ENCODE assay signal across 13 cellular contexts in genomic region chr18:50830544-50830943, GRCh38. TPM values are rescaled to one million over a fixed set of nuclear protein-coding genes. Genes with fewer than 3 reads are reported as not detected.
A peak's percentile ranks its signal among the peaks of the same experiment; 100 is the strongest.
DNase-seq lines count a peak whose midpoint lies in the region; ATAC-seq and TF ChIP-seq lines count a peak whose summit lies in the region.
"Had no signal": no experiment of that assay in that cellular context is flagged by ENCODE, and none has a peak within 500 bp of the region (broad histone marks: within the 10 kb centered on the region; RNA-seq: fewer than 3 reads in every experiment).

No MANE protein-coding gene starts in this region.

- peak overlapping the region; percentile 15 for H3K4me3 Mint-ChIP-seq in stimulated activated memory B cell treated with anti-CD40 and anti-IgM and Interleukin-4, amounts not matched to agents 10 μg/mL and 1 μg/mL and 100 μg/mL, for 72 hours
- no peak overlapping the region for H3K4me3 Mint-ChIP-seq in mesothelial cell of epicardium

- peaks cover 42% of the 10 kb centered on the region for H3K4me1 Mint-ChIP-seq in stimulated activated memory B cell treated with anti-CD40 and anti-IgM and Interleukin-4, amounts not matched to agents 10 μg/mL and 1 μg/mL and 100 μg/mL, for 72 hours
- no peaks in the 10 kb centered on the region for H3K4me1 Mint-ChIP-seq in mesothelial cell of epicardium

- no peaks in the 10 kb centered on the region for H3K27me3 Mint-ChIP-seq in stimulated activated memory B cell treated with anti-CD40 and anti-IgM and Interleukin-4, amounts not matched to agents 10 μg/mL and 1 μg/mL and 100 μg/mL, for 72 hours
- no peaks in the 10 kb centered on the region for H3K27me3 Mint-ChIP-seq in mesothelial cell of epicardium (ENCODE audit: low read depth)

- H3K36me3 Mint-ChIP-seq in stimulated activated memory B cell treated with anti-CD40 and anti-IgM and Interleukin-4, amounts not matched to agents 10 μg/mL and 1 μg/mL and 100 μg/mL, for 72 hours = no peaks in the 10 kb centered on the region
- no peaks in the 10 kb centered on the region for H3K36me3 Mint-ChIP-seq in mesothelial cell of epicardium

- no peak overlapping the region for H3K27ac ChIP-seq in left ventricle myocardium inferior (replicated peaks)
- H3K27ac ChIP-seq: 22Rv1, SK-N-MC had no signal

- ATAC-seq in Right ventricle myocardium inferior (peak; percentile 50), HG02759 (IDR thresholded peaks at IDR 0.05; ENCODE audit: unreplicated experiment) (peak; percentile 38)
- peak; percentile 87 for ATAC-seq in stimulated activated memory B cell treated with anti-CD40 and anti-IgM and Interleukin-4, amounts not matched to agents 10 μg/mL and 1 μg/mL and 100 μg/mL, for 72 hours

- peaks cover 3% of the 10 kb centered on the region for H3K9me3 Mint-ChIP-seq in stimulated activated memory B cell treated with anti-CD40 and anti-IgM and Interleukin-4, amounts not matched to agents 10 μg/mL and 1 μg/mL and 100 μg/mL, for 72 hours
- no peaks in the 10 kb centered on the region for H3K9me3 Mint-ChIP-seq in mesothelial cell of epicardium

- H3K27ac Mint-ChIP-seq in stimulated activated memory B cell treated with anti-CD40 and anti-IgM and Interleukin-4, amounts not matched to agents 10 μg/mL and 1 μg/mL and 100 μg/mL, for 72 hours = peak overlapping the region; percentile 84
- no peak overlapping the region for H3K27ac Mint-ChIP-seq in mesothelial cell of epicardium

- H3K36me3 ChIP-seq in left ventricle myocardium inferior = no peaks in the 10 kb centered on the region

- no peak overlapping the region for H3K4me3 ChIP-seq in left ventricle myocardium inferior
- H3K4me3 ChIP-seq: SK-N-MC had no signal

- no peak for TF ChIP-seq CTCF in left ventricle myocardium inferior (IDR thresholded peaks at IDR 0.05; ENCODE audit: borderline replicate concordance)
- no peak for TF ChIP-seq CTCF in mesothelial cell of epicardium (IDR thresholded peaks at IDR 0.05; ENCODE audit: unreplicated experiment)

- DNase-seq in Right ventricle myocardium inferior (ENCODE audit: missing footprints) (no peak), left ventricle myocardium inferior (no peak), NOMO-1 (lab: John Stamatoyannopoulos, UW; ENCODE audit: unreplicated experiment in 2 of 2) (peak; percentile 9 to 44), NCI-H748 treated with DMSO at 0.1 percent for 48 hours (lab: John Stamatoyannopoulos, UW) (no peak), mesothelial cell of epicardium (ENCODE audit: low spot score in 2 of 2, unreplicated experiment in 2 of 2) (no peak), GM19240 (ENCODE audit: insufficient read length, low spot score) (no peak)
- DNase-seq: activated CD8-positive, alpha-beta memory T cell treated with anti-CD3 and anti-CD28 coated beads for 24 hours; amniotic stem cell; small intestine had no signal

- intact Hi-C loops in Right ventricle myocardium inferior (cut with DNase I) = no loop called here
- intact Hi-C loops in left ventricle myocardium inferior (cut with micrococcal nuclease) = no loop called here

- H3K27me3 ChIP-seq in left ventricle myocardium inferior (ENCODE audit: low read depth) = no peaks in the 10 kb centered on the region

- H3K4me1 ChIP-seq in left ventricle myocardium inferior = no peaks in the 10 kb centered on the region

- H3K9me3 ChIP-seq in left ventricle myocardium inferior (replicated peaks) = no peaks in the 10 kb centered on the region

RNA-seq across cellular contexts. Expression of gene MRO, which starts 10.7 kb away (rescaled TPM):
- total RNA-seq in Right ventricle myocardium inferior (4.6 TPM), left ventricle myocardium inferior (3.8 TPM), mesothelial cell of epicardium (0.18 to 0.40 TPM (median 0.29 TPM) in 3 replicates)

RNA-seq across cellular contexts. Expression of gene ME2, which starts 48.4 kb away (rescaled TPM):
- total RNA-seq in Right ventricle myocardium inferior (88.2 TPM), left ventricle myocardium inferior (54.5 TPM), mesothelial cell of epicardium (32.8 to 37.3 TPM (median 35.8 TPM) in 3 replicates)

Comparison
In these comparisons a context has a peak if more than half of its experiments do, and no peak if none do; other contexts are left out.
1. DNase-seq: peak in NOMO-1 (2 of 2); none in Right ventricle myocardium inferior (single experiment), left ventricle myocardium inferior (single experiment), NCI-H748 treated with DMSO at 0.1 percent for 48 hours (single experiment), mesothelial cell of epicardium (0 of 2) and GM19240 (single experiment).
2. Peak in every context shown above with its lines, with median percentiles within 50 percentile points of each other: ATAC-seq.